In the genomic region with DNA sequence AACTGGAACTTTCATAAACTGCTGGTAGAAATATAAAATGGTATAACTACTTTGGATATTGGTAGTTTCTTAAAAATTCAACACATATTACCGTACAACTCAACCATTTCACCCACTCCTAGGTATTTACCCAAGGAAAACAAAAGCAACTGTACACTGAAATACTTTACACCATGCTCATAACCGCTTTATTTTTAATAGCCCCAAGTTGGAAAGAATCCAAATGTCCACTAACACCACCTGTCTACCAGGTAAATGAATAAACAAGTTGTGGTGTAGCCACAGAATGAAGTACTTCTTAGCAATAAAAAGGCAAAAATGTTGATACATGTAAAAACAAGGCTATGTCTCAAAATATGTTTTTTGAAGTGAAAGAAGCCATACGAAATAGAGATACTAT, we compare ENCODE assay signal across 19 cellular contexts.
A peak's percentile ranks its signal among the peaks of the same experiment; 100 is the strongest.
DNase-seq lines count a peak whose midpoint lies in the region; ATAC-seq and TF ChIP-seq lines count a peak whose summit lies in the region.
"Had no signal": no experiment of that assay in that cellular context is flagged by ENCODE, and none has a peak within 500 bp of the region (broad histone marks: within the 10 kb centered on the region; RNA-seq: fewer than 3 reads in every experiment).

No MANE protein-coding gene starts in this region.

- peak; percentile 16 for DNase-seq in HT-29 (ENCODE audit: low spot score)
- DNase-seq in NCI-H2081 treated with DMSO at 0.1 percent for 48 hours (lab: John Stamatoyannopoulos, UW): peak; percentile 73
- peak; percentile 72 for DNase-seq in NCI-H748 treated with DMSO at 0.1 percent for 48 hours (lab: John Stamatoyannopoulos, UW)
- DNase-seq in foreskin keratinocyte: peak; percentile 77 to 79
- no peak for DNase-seq in WERI-Rb-1
- DNase-seq in activated naive CD4-positive, alpha-beta T cell treated with anti-CD3 and anti-CD28 coated beads, Interleukin-2, amount 50 U/mL, for 16 hours: no peak
- no peak for DNase-seq in HAP-1 (ENCODE audit: low spot score in 2 of 2)
- DNase-seq: activated CD4-positive, alpha-beta T cell treated with anti-CD3 and anti-CD28 coated beads, Interleukin-2, amount 10 ng/mL, durations not matched to agents 7 days and 5 days; activated CD8-positive, alpha-beta memory T cell treated with anti-CD3 and anti-CD28 coated beads, Interleukin-2, amount 50 U/mL, for 48 hours; activated gamma-delta T cell; adrenal gland; CD8-positive, alpha-beta T cell; dorsolateral prefrontal cortex; stimulated activated CD4-positive, alpha-beta T cell treated with anti-CD3 and anti-CD28 coated beads, Interleukin-2, amount 100 ng/mL, for 24 hours; stimulated activated naive CD8-positive, alpha-beta T cell treated with anti-CD3 and anti-CD28 coated beads, Interleukin-15, amount 100 ng/mL, for 72 hours; T-helper 1 cell; trophoblast cell had no signal

- no peak for TF ChIP-seq CTCF in foreskin keratinocyte (conservative IDR thresholded peaks at IDR 0.05)
- no peak for TF ChIP-seq CTCF in WERI-Rb-1 (IDR thresholded peaks at IDR 0.05; ENCODE audit: low read depth, low read length)

- in situ Hi-C loops in HAP-1 (cut with MboI; ENCODE audit: low sequenced_read_pairs): no loop called here

- H3K4me3 ChIP-seq in WERI-Rb-1 (ENCODE audit: low read depth, low read length) (no peak overlapping the region), HAP-1 (no peak overlapping the region)
- H3K4me3 ChIP-seq: adrenal gland, cardiac muscle cell, dorsolateral prefrontal cortex had no signal

- H3K27ac ChIP-seq in foreskin keratinocyte (no peak overlapping the region), WERI-Rb-1 (no peak overlapping the region)
- H3K27ac ChIP-seq: adrenal gland, cardiac muscle cell, dorsolateral prefrontal cortex, parathyroid adenoma had no signal

- H3K4me1 ChIP-seq in foreskin keratinocyte (no peaks in the 10 kb centered on the region), HAP-1 (peaks cover 2% of the 10 kb centered on the region)
- H3K4me1 ChIP-seq: adrenal gland, parathyroid adenoma had no signal

- H3K27me3 ChIP-seq in foreskin keratinocyte (no peaks in the 10 kb centered on the region), WERI-Rb-1 (ENCODE audit: insufficient read depth, low read depth, severe bottlenecking) (no peaks in the 10 kb centered on the region), HAP-1 (ENCODE audit: low read depth) (no peaks in the 10 kb centered on the region)
- H3K27me3 ChIP-seq: adrenal gland, cardiac muscle cell, dorsolateral prefrontal cortex had no signal

- H3K9me3 ChIP-seq in WERI-Rb-1 (ENCODE audit: severe bottlenecking) (no peaks in the 10 kb centered on the region), HAP-1 (no peaks in the 10 kb centered on the region)
- H3K9me3 ChIP-seq: adrenal gland had no signal

- ATAC-seq in foreskin keratinocyte: no peak
- ATAC-seq: CD8-positive, alpha-beta T cell; stimulated activated naive CD8-positive, alpha-beta T cell treated with anti-CD3 and anti-CD28 coated beads, Interleukin-15, amount 100 ng/mL, for 72 hours had no signal

- no peaks in the 10 kb centered on the region for H3K36me3 ChIP-seq in WERI-Rb-1
- no peaks in the 10 kb centered on the region for H3K36me3 ChIP-seq in HAP-1 (replicated peaks)
- H3K36me3 ChIP-seq: adrenal gland, cardiac muscle cell had no signal

Comparison
In these comparisons a context has a peak if more than half of its experiments do, and no peak if none do; other contexts are left out.
1. DNase-seq: peak in HT-29 (single experiment), NCI-H2081 treated with DMSO at 0.1 percent for 48 hours (single experiment), NCI-H748 treated with DMSO at 0.1 percent for 48 hours (single experiment) and foreskin keratinocyte (2 of 2); none in WERI-Rb-1 (single experiment), activated naive CD4-positive, alpha-beta T cell treated with anti-CD3 and anti-CD28 coated beads, Interleukin-2, amount 50 U/mL, for 16 hours (single experiment) and HAP-1 (0 of 2).